28 cellular contexts compared by ENCODE assay signal in the genomic region with DNA sequence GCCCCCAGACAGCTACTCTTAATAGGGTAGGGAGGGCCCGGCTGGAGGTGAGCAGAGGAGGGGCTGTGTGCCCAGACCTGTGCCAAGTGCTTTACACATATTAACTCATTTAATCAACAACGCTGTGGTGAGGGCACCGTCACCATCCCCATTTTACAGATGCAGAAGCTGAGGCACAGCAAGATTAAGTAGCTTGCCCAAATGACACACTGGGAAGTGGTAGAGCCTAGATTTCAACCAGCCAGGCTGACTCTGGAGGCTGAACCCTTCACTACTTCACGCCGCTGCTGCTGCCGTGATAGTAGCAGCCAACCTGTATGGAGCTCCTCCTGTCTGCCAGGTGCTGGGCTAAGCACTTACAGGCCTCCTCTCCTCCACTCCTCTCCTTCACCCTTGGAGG.
"Had no signal": no experiment of that assay in that cellular context is flagged by ENCODE, and none has a peak within 500 bp of the region (broad histone marks: within the 10 kb centered on the region; RNA-seq: fewer than 3 reads in every experiment).

No MANE protein-coding gene starts in this region.

- H3K9ac ChIP-seq: SK-N-SH had no signal

- FAIRE-seq: TTC549 had no signal

- H3K4me1 Mint-ChIP-seq: activated CD4-positive, alpha-beta T cell treated with anti-CD3 and anti-CD28 coated beads, Interleukin-2, amount 10 ng/mL, durations not matched to agents 24 days and 14 days; activated naive CD8-positive, alpha-beta T cell treated with anti-CD3 and anti-CD28 coated beads, Interleukin-2, amount 10 ng/mL, durations not matched to agents 7 days and 5 days; central memory CD8-positive, alpha-beta T cell had no signal

- H3K4me3 Mint-ChIP-seq: activated CD4-positive, alpha-beta T cell treated with anti-CD3 and anti-CD28 coated beads, Interleukin-2, amount 10 ng/mL, durations not matched to agents 24 days and 14 days; activated CD8-positive, alpha-beta T cell treated with anti-CD3 and anti-CD28 coated beads, Interleukin-2, amount 10 ng/mL, durations not matched to agents 7 days and 5 days; activated naive CD8-positive, alpha-beta T cell treated with anti-CD3 and anti-CD28 coated beads, Interleukin-2, amount 10 ng/mL, durations not matched to agents 7 days and 5 days; activated T-cell treated with anti-CD3 and anti-CD28 coated beads, Interleukin-2, amount 50 U/mL, for 24 hours; central memory CD8-positive, alpha-beta T cell; T-helper 1 cell treated with Interleukin-12 subunit alpha and Interleukin-12 subunit beta and Interleukin-4 antibody, amounts not matched to agents 30 μg/mL and 1 μg/mL, for 36 hours; T-helper 2 cell treated with Interferon-gamma antibody and Interleukin-4, amounts not matched to agents 5 μg/mL and 100 μg/mL, for 36 hours had no signal

- H3K4me2 ChIP-seq: SK-N-SH had no signal

- H3K4me3 ChIP-seq: ascending aorta, cardiac muscle cell, MG63, SJSA1 had no signal

- H3K4me1 ChIP-seq: ascending aorta, SJSA1 had no signal

- H3K9me3 ChIP-seq: ascending aorta, MG63, SJSA1, SK-N-SH had no signal

- DNase-seq: activated CD4-positive, alpha-beta T cell treated with anti-CD3 and anti-CD28 coated beads, Interleukin-2, amount 10 ng/mL, durations not matched to agents 24 days and 14 days; activated CD4-positive, alpha-beta T cell treated with anti-CD3 and anti-CD28 coated beads, Interleukin-2, amount 50 U/mL, for 4 hours; activated CD8-positive, alpha-beta T cell treated with anti-CD3 and anti-CD28 coated beads, Interleukin-2, amount 10 ng/mL, durations not matched to agents 7 days and 5 days; activated naive CD4-positive, alpha-beta T cell treated with anti-CD3 and anti-CD28 coated beads, Interleukin-2, amount 50 U/mL, for 16 hours; activated naive CD8-positive, alpha-beta T cell treated with anti-CD3 and anti-CD28 coated beads, Interleukin-2, amount 10 ng/mL, durations not matched to agents 7 days and 5 days; activated T-cell treated with anti-CD3 and anti-CD28 coated beads, Interleukin-2, amount 50 U/mL, for 24 hours; amygdala; Kasumi-1; KG1; MG63; NCI-H1048; NCI-H1105 treated with DMSO at 0.1 percent for 48 hours; NCI-H1436; NCI-H1694 treated with DMSO at 0.1 percent for 48 hours; NCI-H2029; NCI-H345; NCI-H524 treated with DMSO at 0.1 percent for 48 hours; SHP77 treated with DMSO at 0.1 percent for 48 hours; SK-N-SH had no signal

- H3K36me3 Mint-ChIP-seq: activated naive CD8-positive, alpha-beta T cell treated with anti-CD3 and anti-CD28 coated beads, Interleukin-2, amount 10 ng/mL, durations not matched to agents 7 days and 5 days had no signal

- H3K36me3 ChIP-seq: ascending aorta, cardiac muscle cell, MG63, SJSA1 had no signal

- H3K27me3 ChIP-seq: ascending aorta, cardiac muscle cell, MG63 had no signal

- H3K9me3 Mint-ChIP-seq: activated CD4-positive, alpha-beta T cell treated with anti-CD3 and anti-CD28 coated beads, Interleukin-2, amount 10 ng/mL, durations not matched to agents 24 days and 14 days; activated naive CD8-positive, alpha-beta T cell treated with anti-CD3 and anti-CD28 coated beads, Interleukin-2, amount 10 ng/mL, durations not matched to agents 7 days and 5 days; activated T-cell treated with anti-CD3 and anti-CD28 coated beads, Interleukin-2, amount 50 U/mL, for 24 hours; activated T-helper 2 cell treated with anti-CD3 and anti-CD28 coated beads, Interferon-gamma antibody, Interleukin-2, Interleukin-4, amounts not matched to agents 10 μg/mL and 5 μg/mL and 100 μg/mL, durations not matched to agents 14 hours and 24 hours and 36 hours; central memory CD8-positive, alpha-beta T cell; T-helper 1 cell treated with Interleukin-12 subunit alpha and Interleukin-12 subunit beta and Interleukin-4 antibody, amounts not matched to agents 30 μg/mL and 1 μg/mL, for 36 hours; T-helper 2 cell treated with Interferon-gamma antibody and Interleukin-4, amounts not matched to agents 5 μg/mL and 100 μg/mL, for 36 hours had no signal

- H3K27ac ChIP-seq: ascending aorta, cardiac muscle cell, SJSA1 had no signal

- ATAC-seq: activated CD8-positive, alpha-beta T cell treated with anti-CD3 and anti-CD28 coated beads, Interleukin-2, amount 10 ng/mL, durations not matched to agents 7 days and 5 days; Panc1 had no signal

- H3K27ac Mint-ChIP-seq: activated CD4-positive, alpha-beta T cell treated with anti-CD3 and anti-CD28 coated beads, Interleukin-2, amount 10 ng/mL, durations not matched to agents 24 days and 14 days; activated CD8-positive, alpha-beta T cell treated with anti-CD3 and anti-CD28 coated beads, Interleukin-2, amount 10 ng/mL, durations not matched to agents 7 days and 5 days; activated naive CD8-positive, alpha-beta T cell treated with anti-CD3 and anti-CD28 coated beads, Interleukin-2, amount 10 ng/mL, durations not matched to agents 7 days and 5 days; activated T-cell treated with anti-CD3 and anti-CD28 coated beads, Interleukin-2, amount 50 U/mL, for 24 hours; activated T-helper 2 cell treated with anti-CD3 and anti-CD28 coated beads, Interferon-gamma antibody, Interleukin-2, Interleukin-4, amounts not matched to agents 10 μg/mL and 5 μg/mL and 100 μg/mL, durations not matched to agents 14 hours and 24 hours and 36 hours; T-helper 1 cell treated with Interleukin-12 subunit alpha and Interleukin-12 subunit beta and Interleukin-4 antibody, amounts not matched to agents 30 μg/mL and 1 μg/mL, for 36 hours; T-helper 2 cell treated with Interferon-gamma antibody and Interleukin-4, amounts not matched to agents 5 μg/mL and 100 μg/mL, for 36 hours had no signal
